In genomic region chr12:113221181-113221996, GRCh38 we compare ENCODE assay signal across 1 cellular context.
TF ChIP-seq lines count a peak whose summit lies in the region.

Gene TPCN1, plus strand, starts transcription at chr12:113221464. Its CDS starts 5,389 bp downstream, at chr12:113226853.

TF ChIP-seq in HEK293, 187 proteins besides CTCF, POLR2A, EP300 and RAD21 (continued from another document):
- TF ChIP-seq ZNF792 (tag by site-specific recombination; IDR thresholded peaks at IDR 0.05) (0 out of 2 replicates have a peak, but pooled peaks have one; percentile 41), ZBTB17 (tag by site-specific recombination; IDR thresholded peaks at IDR 0.05) (peak; percentile 52; the same call in 1 of the 2 replicates), ZFP3 (tag by site-specific recombination; IDR thresholded peaks at IDR 0.05; ENCODE audit: low read depth) (no peak), ZFP37 (tag by site-specific recombination; IDR thresholded peaks at IDR 0.05) (no peak), ZNF785 (tag by site-specific recombination; IDR thresholded peaks at IDR 0.05) (no peak), ZNF350 (tag by site-specific recombination; IDR thresholded peaks at IDR 0.05) (no peak), ZBTB7A (tag by site-specific recombination; IDR thresholded peaks at IDR 0.05; ENCODE audit: low read depth) (peak; percentile 55; the same call in 1 of the 2 replicates), ZNF837 (tag by site-specific recombination; IDR thresholded peaks at IDR 0.05) (no peak), ZSCAN5A (tag by site-specific recombination; IDR thresholded peaks at IDR 0.05) (no peak), ZNF626 (tag by site-specific recombination; IDR thresholded peaks at IDR 0.05) (no peak)
